ENCODE assay signal across 1 cellular context in the genomic region with DNA sequence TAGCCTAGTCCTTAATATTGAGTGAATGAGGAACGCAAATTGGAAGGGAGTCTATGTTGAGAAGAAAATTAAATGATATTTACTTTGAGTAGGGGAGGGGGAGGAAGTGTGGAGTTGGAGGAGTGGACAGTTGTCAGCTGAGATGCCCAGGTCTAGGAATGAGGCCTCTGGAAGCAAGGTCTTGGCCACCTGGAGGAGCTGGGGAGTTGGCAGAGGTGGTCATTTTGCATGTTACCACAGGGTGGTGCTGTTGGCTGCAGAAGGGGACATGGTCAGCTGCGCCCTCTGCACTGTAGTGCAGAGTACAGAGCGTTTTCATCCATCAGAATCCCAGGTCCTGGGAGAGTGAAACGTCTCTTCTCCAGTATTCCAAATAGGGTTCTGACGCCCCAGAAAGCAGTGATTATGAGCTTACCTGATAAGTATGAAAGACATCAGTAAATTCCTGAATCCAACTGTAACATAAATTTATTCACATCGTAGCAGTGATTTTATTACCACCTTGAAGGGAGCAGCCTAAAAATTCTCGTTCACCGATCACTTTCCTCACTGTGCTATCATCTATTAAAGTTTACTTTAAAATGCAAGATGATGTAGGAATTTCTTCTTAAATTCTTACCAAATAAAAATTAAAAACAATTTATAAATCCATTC.
A peak's percentile ranks its signal among the peaks of the same experiment; 100 is the strongest.
TF ChIP-seq lines count a peak whose summit lies in the region.

No MANE protein-coding gene starts in this region.

TF ChIP-seq in GM12878, 131 proteins besides CTCF, POLR2A, EP300 and RAD21:
- TF ChIP-seq POU2F2 (IDR thresholded peaks at IDR 0.05; ENCODE audit: borderline replicate concordance, low read depth, low read length) (peak; percentile 54; the same call in 1 of the 3 replicates), SMC3 (IDR thresholded peaks at IDR 0.05; ENCODE audit: borderline replicate concordance, low read length) (peak; percentile 19; the same call in 1 of the 2 replicates), RUNX3 (IDR thresholded peaks at IDR 0.05; ENCODE audit: low read length) (peak; percentile 32; the same call in 1 of the 2 replicates), TCF3 (IDR thresholded peaks at IDR 0.05; ENCODE audit: borderline replicate concordance, insufficient read depth, low read depth, low read length) (no peak), IKZF2 (IDR thresholded peaks at IDR 0.05) (0 out of 4 replicates have a peak, but pooled peaks of 1 of the 2 experiments have one; percentile 11)
